Comparison of ENCODE assay signal across 8 cellular contexts in the genomic region with DNA sequence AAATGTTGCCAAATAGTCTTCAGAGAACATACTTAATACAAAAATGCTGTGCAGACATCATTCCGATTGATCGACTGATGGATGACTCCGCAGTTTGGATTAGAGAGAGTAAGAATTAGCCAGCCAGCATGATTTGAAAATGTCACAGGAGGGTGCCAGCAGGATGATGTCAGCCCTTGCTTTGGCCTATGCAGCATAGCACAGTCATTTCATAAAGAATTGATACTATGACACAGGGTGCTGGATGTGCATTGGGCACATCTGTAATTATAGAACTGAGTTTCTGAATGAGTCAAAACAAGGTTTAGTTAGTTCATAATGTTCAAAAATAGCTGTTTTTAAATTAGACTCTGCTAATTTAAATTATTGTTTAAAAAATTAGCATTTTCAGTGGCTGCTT. TPM values are rescaled to one million over a fixed set of nuclear protein-coding genes. Genes with fewer than 3 reads are reported as not detected.
DNase-seq lines count a peak whose midpoint lies in the region; ATAC-seq and TF ChIP-seq lines count a peak whose summit lies in the region.

No MANE protein-coding gene starts in this region.

- BruUV-seq in A673 (replicated peaks; lab: Mats Ljungman, UMichigan), result no TSS peak

- DNase-seq in A673 (ENCODE audit: low spot score), result peak; percentile 71
- DNase-seq in adipocyte (ENCODE audit: low read depth), result peak; percentile 58
- DNase-seq in D341Med (ENCODE audit: low spot score), result no peak
- no peak for DNase-seq in colonic mucosa
- no peak for DNase-seq in HPDE6-E6E7 (ENCODE audit: extremely low spot score)

- H3K9me3 ChIP-seq in A673 (ENCODE audit: low read depth, low read length, poor library complexity, severe bottlenecking) (no peaks in the 10 kb centered on the region), adipocyte (ENCODE audit: control insufficient read depth, low read length) (no peaks in the 10 kb centered on the region), colonic mucosa (no peaks in the 10 kb centered on the region)

- POLR2A ChIA-PET in A673 (lab: Charles Lee; ENCODE audit: low non-redundant PET), result no interaction called here

- intact Hi-C loops in A673 (cut with micrococcal nuclease; ENCODE audit: unreplicated experiment) (loop anchor here (1.0 kb wide), 1 partner anchor 46 kb away; a partner anchor contains a TSS), colonic mucosa (cut with DNase I) (no loop called here)

- H3K9ac ChIP-seq in adipocyte (ENCODE audit: low read length), result no peak overlapping the region
- H3K9ac ChIP-seq in colonic mucosa (ENCODE audit: low read depth in 2 of 2, low read length in 2 of 2), result no peak overlapping the region

- ATAC-seq in GM18909 (IDR thresholded peaks at IDR 0.05; ENCODE audit: poor library complexity, unreplicated experiment) (peak; percentile 98), HG02981 (IDR thresholded peaks at IDR 0.05; ENCODE audit: unreplicated experiment) (peak; percentile 100), GM19328 (IDR thresholded peaks at IDR 0.05; ENCODE audit: unreplicated experiment) (no peak)

- H3K36me3 ChIP-seq in A673 (ENCODE audit: insufficient read depth, low read length, poor library complexity, severe bottlenecking) (peaks cover 9% of the 10 kb centered on the region), adipocyte (ENCODE audit: control insufficient read depth, insufficient read depth, low read length, severe bottlenecking) (peaks cover 65% of the 10 kb centered on the region), colonic mucosa (no peaks in the 10 kb centered on the region)

- peaks cover 9% of the 10 kb centered on the region for H3K4me1 ChIP-seq in A673 (ENCODE audit: insufficient read depth, low read length, poor library complexity, severe bottlenecking)
- H3K4me1 ChIP-seq in adipocyte (ENCODE audit: control insufficient read depth, insufficient read depth, low read length), result peaks cover 13% of the 10 kb centered on the region
- no peaks in the 10 kb centered on the region for H3K4me1 ChIP-seq in colonic mucosa

- TF ChIP-seq CTCF in A673 (conservative IDR thresholded peaks at IDR 0.05; ENCODE audit: low read depth, low read length), result no peak
- no peak for TF ChIP-seq CTCF in colonic mucosa (IDR thresholded peaks at IDR 0.05)

- CTCF ChIA-PET in A673 (lab: Charles Lee), result no interaction called here

- no peak overlapping the region for H3K4me3 ChIP-seq in A673 (ENCODE audit: low read depth, low read length, poor library complexity, severe bottlenecking)
- no peak overlapping the region for H3K4me3 ChIP-seq in adipocyte (ENCODE audit: low read length)
- no peak overlapping the region for H3K4me3 ChIP-seq in colonic mucosa

- H3K27me3 ChIP-seq in A673 (replicated peaks; ENCODE audit: insufficient read depth, low read depth, low read length, poor library complexity) (no peaks in the 10 kb centered on the region), adipocyte (replicated peaks; ENCODE audit: control insufficient read depth, insufficient read depth, low read length) (no peaks in the 10 kb centered on the region), colonic mucosa (no peaks in the 10 kb centered on the region)

- H3K27ac ChIP-seq in A673 (ENCODE audit: low read depth, low read length, poor library complexity, severe bottlenecking) (no peak overlapping the region), colonic mucosa (no peak overlapping the region)

RNA-seq across cellular contexts. Expression of a gene that starts 21.6 kb away (rescaled TPM):
- total RNA-seq in A673 (2021) (7.1 and 8.7 TPM in 2 replicates), colonic mucosa (10 to 100 TPM; 13.9 to 14.5 TPM)

RNA-seq across cellular contexts. Expression of a gene that starts 45.9 kb away (rescaled TPM):
- total RNA-seq in A673 (2021) (39.0 and 39.6 TPM in 2 replicates), colonic mucosa (10 to 100 TPM; 34.7 to 37.8 TPM)

Comparison
In these comparisons a context has a peak if more than half of its experiments do, and no peak if none do; other contexts are left out.
1. DNase-seq: peak in A673 (single experiment) and adipocyte (single experiment); none in D341Med (single experiment), colonic mucosa (single experiment) and HPDE6-E6E7 (single experiment).